Comparison of ENCODE assay signal across 8 cellular contexts in the genomic region with DNA sequence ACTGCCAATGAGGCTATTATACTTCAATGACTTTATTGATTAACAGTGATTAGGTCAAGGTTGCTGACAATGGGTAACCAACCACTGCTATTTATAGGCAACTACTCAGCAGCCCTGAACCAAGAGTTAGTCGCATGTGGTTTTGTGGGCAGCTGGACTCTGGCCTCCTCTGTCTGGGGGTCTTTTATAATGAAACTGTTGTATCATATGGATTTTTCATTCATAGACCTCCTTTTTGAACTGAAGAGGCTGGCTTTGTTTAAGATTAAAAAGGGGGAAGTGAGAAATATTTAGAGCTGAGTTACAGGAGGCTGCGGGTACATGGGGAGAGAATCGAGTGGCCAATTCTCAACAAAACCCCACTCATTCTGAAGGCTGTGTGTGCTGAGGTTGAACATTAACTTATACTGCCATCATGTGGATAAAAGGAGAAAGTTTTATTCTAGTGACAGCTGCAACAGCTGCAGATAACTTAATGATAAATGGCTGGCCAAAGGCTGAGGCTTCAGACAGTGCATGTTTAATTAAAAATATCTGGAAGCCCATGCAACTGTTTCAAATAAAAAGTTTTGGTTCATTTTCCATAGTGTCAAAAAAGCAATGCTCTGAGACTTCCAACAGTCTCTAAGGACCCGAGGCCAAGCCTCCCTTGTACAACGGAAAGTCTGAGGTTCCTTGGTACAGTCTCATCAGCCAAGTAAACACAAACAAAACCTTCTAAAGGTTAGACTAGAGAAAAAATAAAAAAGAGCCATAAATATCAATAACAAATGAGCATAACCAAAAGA.
DNase-seq lines count a peak whose midpoint lies in the region; ATAC-seq, FAIRE-seq and TF ChIP-seq lines count a peak whose summit lies in the region.

No MANE protein-coding gene starts in this region.

- no peaks in the 10 kb centered on the region for H3K36me3 ChIP-seq in ascending aorta

- peak; percentile 90 for FAIRE-seq in GM18507 (lab: Jason Lieb, UNC)

- H3K4me1 ChIP-seq in ascending aorta = no peaks in the 10 kb centered on the region

- CTCF ChIA-PET in AG04450 (lab: Charles Lee) = interaction anchor here (0.6 to 2.6 kb wide), 9 partner anchors 9 to 1835 kb away, joined by 3 to 11 read pairs (median 3); no protein-coding TSS in a partner anchor
- CTCF ChIA-PET in activated CD4-positive, alpha-beta memory T cell treated with anti-CD3 and anti-CD28 coated beads, Interleukin-2, amount 10 ng/mL, durations not matched to agents 7 days and 5 days (lab: Charles Lee) = no interaction called here

- no peak overlapping the region for H3K27ac Mint-ChIP-seq in activated naive CD8-positive, alpha-beta T cell treated with anti-CD3 and anti-CD28 coated beads for 36 hours
- H3K27ac Mint-ChIP-seq in activated CD4-positive, alpha-beta memory T cell treated with anti-CD3 and anti-CD28 coated beads, Interleukin-2, amount 10 ng/mL, durations not matched to agents 7 days and 5 days = no peak overlapping the region

- no peaks in the 10 kb centered on the region for H3K4me1 Mint-ChIP-seq in activated naive CD8-positive, alpha-beta T cell treated with anti-CD3 and anti-CD28 coated beads for 36 hours
- no peaks in the 10 kb centered on the region for H3K4me1 Mint-ChIP-seq in activated CD4-positive, alpha-beta memory T cell treated with anti-CD3 and anti-CD28 coated beads, Interleukin-2, amount 10 ng/mL, durations not matched to agents 7 days and 5 days

- POLR2A ChIA-PET in AG04450 (lab: Yijun Ruan, JAX) = interaction anchor here (0.5 to 1.7 kb wide), 4 partner anchors 215 to 1635 kb away, joined by 3 to 5 read pairs (median 4); no protein-coding TSS in a partner anchor
- POLR2A ChIA-PET in activated CD4-positive, alpha-beta memory T cell treated with anti-CD3 and anti-CD28 coated beads, Interleukin-2, amount 10 ng/mL, durations not matched to agents 7 days and 5 days (lab: Charles Lee) = no interaction called here

- H3K27ac ChIP-seq in AG04450 (ENCODE audit: low read depth, low read length) = peak overlapping the region; percentile 33
- no peak overlapping the region for H3K27ac ChIP-seq in ascending aorta

- peak; percentile 58 for TF ChIP-seq CTCF in AG04450 (IDR thresholded peaks at IDR 0.05; ENCODE audit: low read depth, low read length)
- TF ChIP-seq CTCF in ascending aorta (IDR thresholded peaks at IDR 0.05) = peak in 2 of 3 experiments; percentile 20 to 49

- no peak overlapping the region for H3K4me3 ChIP-seq in AG04450 (ENCODE audit: low read depth, low read length)
- H3K4me3 ChIP-seq in ascending aorta = no peak overlapping the region

- H3K27me3 Mint-ChIP-seq in activated naive CD8-positive, alpha-beta T cell treated with anti-CD3 and anti-CD28 coated beads for 36 hours = no peaks in the 10 kb centered on the region
- no peaks in the 10 kb centered on the region for H3K27me3 Mint-ChIP-seq in activated CD4-positive, alpha-beta memory T cell treated with anti-CD3 and anti-CD28 coated beads, Interleukin-2, amount 10 ng/mL, durations not matched to agents 7 days and 5 days

- no peak overlapping the region for H3K4me3 Mint-ChIP-seq in activated naive CD8-positive, alpha-beta T cell treated with anti-CD3 and anti-CD28 coated beads for 36 hours
- H3K4me3 Mint-ChIP-seq in activated CD4-positive, alpha-beta memory T cell treated with anti-CD3 and anti-CD28 coated beads, Interleukin-2, amount 10 ng/mL, durations not matched to agents 7 days and 5 days = no peak overlapping the region

- intact Hi-C loops in ascending aorta (cut with DNase I) = loop anchor here (5.0 kb wide), 1 partner anchor 1637 kb away; no protein-coding TSS in a partner anchor

- H3K27me3 ChIP-seq in AG04450 (ENCODE audit: control insufficient read depth, insufficient read depth, low read length) (no peaks in the 10 kb centered on the region), ascending aorta (no peaks in the 10 kb centered on the region)

- peak; percentile 71 for DNase-seq in AG04450 (ENCODE audit: low read depth, low spot score)
- DNase-seq in GM18507 (ENCODE audit: extremely low spot score, insufficient read length, low read depth) = peak; percentile 37
- peak; percentile 78 for DNase-seq in MV-4-11 (lab: John Stamatoyannopoulos, UW)
- DNase-seq in ascending aorta (ENCODE audit: low spot score in 2 of 2) = no peak
- peak; percentile 32 for DNase-seq in medulla oblongata (ENCODE audit: extremely low spot score)
- DNase-seq in activated naive CD8-positive, alpha-beta T cell treated with anti-CD3 and anti-CD28 coated beads for 36 hours = no peak
- DNase-seq in activated CD4-positive, alpha-beta memory T cell treated with anti-CD3 and anti-CD28 coated beads, Interleukin-2, amount 10 ng/mL, durations not matched to agents 7 days and 5 days = no peak

- H3K36me3 Mint-ChIP-seq in activated naive CD8-positive, alpha-beta T cell treated with anti-CD3 and anti-CD28 coated beads for 36 hours = no peaks in the 10 kb centered on the region
- no peaks in the 10 kb centered on the region for H3K36me3 Mint-ChIP-seq in activated CD4-positive, alpha-beta memory T cell treated with anti-CD3 and anti-CD28 coated beads, Interleukin-2, amount 10 ng/mL, durations not matched to agents 7 days and 5 days (ENCODE audit: low read depth)

- peak; percentile 93 for ATAC-seq in HG02759 (IDR thresholded peaks at IDR 0.05; ENCODE audit: unreplicated experiment)

- no peaks in the 10 kb centered on the region for H3K9me3 Mint-ChIP-seq in activated naive CD8-positive, alpha-beta T cell treated with anti-CD3 and anti-CD28 coated beads for 36 hours
- no peaks in the 10 kb centered on the region for H3K9me3 Mint-ChIP-seq in activated CD4-positive, alpha-beta memory T cell treated with anti-CD3 and anti-CD28 coated beads, Interleukin-2, amount 10 ng/mL, durations not matched to agents 7 days and 5 days

- no peaks in the 10 kb centered on the region; the same call in 1 of the 2 replicates for H3K9me3 ChIP-seq in AG04450 (ENCODE audit: control insufficient read depth, insufficient read depth, low read length)
- H3K9me3 ChIP-seq in ascending aorta = no peaks in the 10 kb centered on the region

Comparison
In these comparisons a context has a peak if more than half of its experiments do, and no peak if none do; other contexts are left out.
1. DNase-seq: peak in AG04450 (single experiment), GM18507 (single experiment), MV-4-11 (single experiment) and medulla oblongata (single experiment); none in ascending aorta (0 of 2), activated naive CD8-positive, alpha-beta T cell treated with anti-CD3 and anti-CD28 coated beads for 36 hours (single experiment) and activated CD4-positive, alpha-beta memory T cell treated with anti-CD3 and anti-CD28 coated beads, Interleukin-2, amount 10 ng/mL, durations not matched to agents 7 days and 5 days (single experiment).